ENCODE assay signal across 1 cellular context in genomic region chr1:29083318-29084195, GRCh38.
TF ChIP-seq lines count a peak whose summit lies in the region.

No MANE protein-coding gene starts in this region.

TF ChIP-seq in HepG2, 621 proteins besides CTCF, POLR2A, EP300 and RAD21 (continued from another document):
- TF ChIP-seq ZNF367 (CRISPR knock-in tag; IDR thresholded peaks at IDR 0.05; ENCODE audit: borderline replicate concordance) (no peak), KMT2B (CRISPR knock-in tag; IDR thresholded peaks at IDR 0.05) (no peak), SETDB1 (CRISPR knock-in tag; IDR thresholded peaks at IDR 0.05; ENCODE audit: borderline replicate concordance) (no peak), PRDM10 (CRISPR knock-in tag; IDR thresholded peaks at IDR 0.05; ENCODE audit: low read depth) (no peak), MZF1 (CRISPR knock-in tag; IDR thresholded peaks at IDR 0.05; ENCODE audit: borderline replicate concordance) (no peak), SAP130 (CRISPR knock-in tag; IDR thresholded peaks at IDR 0.05; ENCODE audit: low read depth) (no peak)
